Comparison of ENCODE assay signal across 13 cellular contexts in genomic region chr3:54433846-54434245, GRCh38.
DNase-seq lines count a peak whose midpoint lies in the region; ATAC-seq and TF ChIP-seq lines count a peak whose summit lies in the region.
"Had no signal": no experiment of that assay in that cellular context is flagged by ENCODE, and none has a peak within 500 bp of the region (broad histone marks: within the 10 kb centered on the region; RNA-seq: fewer than 3 reads in every experiment).

No MANE protein-coding gene starts in this region.

- CTCF ChIA-PET in activated CD4-positive, alpha-beta memory T cell treated with anti-CD3 and anti-CD28 coated beads, Interleukin-2, amount 10 ng/mL, durations not matched to agents 7 days and 5 days (lab: Charles Lee) = no interaction called here

- intact Hi-C loops in psoas muscle (cut with DNase I) = no loop called here

- H3K4me1 ChIP-seq in psoas muscle = no peaks in the 10 kb centered on the region

- TF ChIP-seq CTCF in astrocyte of the cerebellum (IDR thresholded peaks at IDR 0.05; ENCODE audit: low read depth, low read length, missing control alignments) = peak; percentile 20
- TF ChIP-seq CTCF in neural cell (IDR thresholded peaks at IDR 0.05; ENCODE audit: poor library complexity, severe bottlenecking) = peak; percentile 54
- no peak for TF ChIP-seq CTCF in psoas muscle (IDR thresholded peaks at IDR 0.05)

- POLR2A ChIA-PET in activated CD4-positive, alpha-beta memory T cell treated with anti-CD3 and anti-CD28 coated beads, Interleukin-2, amount 10 ng/mL, durations not matched to agents 7 days and 5 days (lab: Charles Lee) = no interaction called here

- H3K36me3 ChIP-seq in neural cell (ENCODE audit: insufficient read depth, low read length) (no peaks in the 10 kb centered on the region), psoas muscle (ENCODE audit: insufficient read depth in 1 of 2, low read depth in 1 of 2) (no peaks in the 10 kb centered on the region)
- H3K36me3 ChIP-seq: vagina had no signal

- no peak for TF ChIP-seq EP300 in neural cell (conservative IDR thresholded peaks at IDR 0.05; ENCODE audit: poor library complexity, severe bottlenecking)

- no peak overlapping the region for H3K27ac ChIP-seq in neural cell (ENCODE audit: low read length)
- H3K27ac ChIP-seq in psoas muscle = no peak overlapping the region
- H3K27ac ChIP-seq: vagina had no signal

- in situ Hi-C loops in astrocyte of the cerebellum (cut with HindIII; ENCODE audit: low sequenced_read_pairs) = loop anchor here (25.0 kb wide), 1 partner anchor 1053 kb away; the partner anchor contains the start of gene WNT5A

- no peak overlapping the region for H3K9ac ChIP-seq in neural cell (ENCODE audit: low read length)

- no peak overlapping the region for H3K4me3 ChIP-seq in Jurkat, Clone E6-1 (ENCODE audit: low read length)
- H3K4me3 ChIP-seq in astrocyte of the cerebellum (ENCODE audit: low read depth, low read length) (no peak overlapping the region), neural cell (ENCODE audit: low read length) (no peak overlapping the region), psoas muscle (no peak overlapping the region)
- H3K4me3 ChIP-seq: vagina had no signal

- H3K27me3 Mint-ChIP-seq in activated CD4-positive, alpha-beta memory T cell treated with anti-CD3 and anti-CD28 coated beads, Interleukin-2, amount 10 ng/mL, durations not matched to agents 7 days and 5 days = no peaks in the 10 kb centered on the region

- no peaks in the 10 kb centered on the region for H4K20me1 ChIP-seq in neural cell (ENCODE audit: insufficient read depth)

- no peak overlapping the region for H3K27ac Mint-ChIP-seq in activated CD4-positive, alpha-beta memory T cell treated with anti-CD3 and anti-CD28 coated beads, Interleukin-2, amount 10 ng/mL, durations not matched to agents 7 days and 5 days
- H3K27ac Mint-ChIP-seq: mesothelial cell of epicardium had no signal

- H3F3A ChIP-seq in neural cell (ENCODE audit: insufficient read depth, low read length, poor library complexity, severe bottlenecking) = no peaks in the 10 kb centered on the region

- no peaks in the 10 kb centered on the region for H3K36me3 Mint-ChIP-seq in activated CD4-positive, alpha-beta memory T cell treated with anti-CD3 and anti-CD28 coated beads, Interleukin-2, amount 10 ng/mL, durations not matched to agents 7 days and 5 days (ENCODE audit: low read depth)
- H3K36me3 Mint-ChIP-seq: mesothelial cell of epicardium had no signal

- peak in 2 of 3 experiments; percentile 15 to 19 for DNase-seq in NCI-H1417 (lab: John Stamatoyannopoulos, UW)
- DNase-seq in NCI-H1417 treated with DMSO at 0.1 percent for 48 hours (lab: John Stamatoyannopoulos, UW) = no peak
- peak; percentile 52 for DNase-seq in Jurkat, Clone E6-1 (ENCODE audit: low read depth, low spot score)
- DNase-seq in astrocyte of the cerebellum (ENCODE audit: low read depth) = no peak
- DNase-seq in psoas muscle = no peak
- no peak for DNase-seq in activated CD4-positive, alpha-beta memory T cell treated with anti-CD3 and anti-CD28 coated beads, Interleukin-2, amount 10 ng/mL, durations not matched to agents 7 days and 5 days
- DNase-seq: activated CD4-positive, alpha-beta T cell treated with anti-CD3 and anti-CD28 coated beads, Interleukin-2, amount 50 U/mL, for 1 hour; activated naive CD4-positive, alpha-beta T cell; NCI-H187 had no signal

- ATAC-seq in psoas muscle (no peak), HG02885 (IDR thresholded peaks at IDR 0.05; ENCODE audit: poor library complexity, unreplicated experiment) (no peak)

- H3K27me3 ChIP-seq in neural cell (ENCODE audit: insufficient read depth, low read depth, low read length) = no peaks in the 10 kb centered on the region
- H3K27me3 ChIP-seq in psoas muscle (ENCODE audit: insufficient read depth in 3 of 3, low read length in 2 of 3) = no peaks in the 10 kb centered on the region
- H3K27me3 ChIP-seq: vagina had no signal

- no peak overlapping the region for H3K4me2 ChIP-seq in neural cell (ENCODE audit: low read length)

- H3K9me3 ChIP-seq in neural cell (ENCODE audit: low read length) = no peaks in the 10 kb centered on the region
- H3K9me3 ChIP-seq in psoas muscle = no peaks in the 10 kb centered on the region
- H3K9me3 ChIP-seq: vagina had no signal

- H3K9me3 Mint-ChIP-seq in activated CD4-positive, alpha-beta memory T cell treated with anti-CD3 and anti-CD28 coated beads, Interleukin-2, amount 10 ng/mL, durations not matched to agents 7 days and 5 days = no peaks in the 10 kb centered on the region

- no peaks in the 10 kb centered on the region for H3K9me2 ChIP-seq in neural cell (ENCODE audit: insufficient read depth, low read length)

- 63 to 74% (median 70%) methylated on average over 6 of the region's 6 CpGs for whole genome bisulfite sequencing in psoas muscle, 3 donors

- no peaks in the 10 kb centered on the region for H3K79me2 ChIP-seq in neural cell (replicated peaks; ENCODE audit: insufficient read depth, low read length)

- no peak overlapping the region for H2AFZ ChIP-seq in neural cell (ENCODE audit: low read depth, low read length)

- no peaks in the 10 kb centered on the region for H3K4me1 Mint-ChIP-seq in activated CD4-positive, alpha-beta memory T cell treated with anti-CD3 and anti-CD28 coated beads, Interleukin-2, amount 10 ng/mL, durations not matched to agents 7 days and 5 days

- peak; percentile 26 for TF ChIP-seq RAD21 in neural cell (conservative IDR thresholded peaks at IDR 0.05)

- no peak overlapping the region for H3K4me3 Mint-ChIP-seq in activated CD4-positive, alpha-beta memory T cell treated with anti-CD3 and anti-CD28 coated beads, Interleukin-2, amount 10 ng/mL, durations not matched to agents 7 days and 5 days
- H3K4me3 Mint-ChIP-seq: mesothelial cell of epicardium had no signal

TF ChIP-seq in neural cell, 6 proteins besides CTCF, POLR2A, EP300 and RAD21:
- TF ChIP-seq SMC3 (conservative IDR thresholded peaks at IDR 0.05; ENCODE audit: poor library complexity) = peak; percentile 47
- TF ChIP-seq, protein P1, sequence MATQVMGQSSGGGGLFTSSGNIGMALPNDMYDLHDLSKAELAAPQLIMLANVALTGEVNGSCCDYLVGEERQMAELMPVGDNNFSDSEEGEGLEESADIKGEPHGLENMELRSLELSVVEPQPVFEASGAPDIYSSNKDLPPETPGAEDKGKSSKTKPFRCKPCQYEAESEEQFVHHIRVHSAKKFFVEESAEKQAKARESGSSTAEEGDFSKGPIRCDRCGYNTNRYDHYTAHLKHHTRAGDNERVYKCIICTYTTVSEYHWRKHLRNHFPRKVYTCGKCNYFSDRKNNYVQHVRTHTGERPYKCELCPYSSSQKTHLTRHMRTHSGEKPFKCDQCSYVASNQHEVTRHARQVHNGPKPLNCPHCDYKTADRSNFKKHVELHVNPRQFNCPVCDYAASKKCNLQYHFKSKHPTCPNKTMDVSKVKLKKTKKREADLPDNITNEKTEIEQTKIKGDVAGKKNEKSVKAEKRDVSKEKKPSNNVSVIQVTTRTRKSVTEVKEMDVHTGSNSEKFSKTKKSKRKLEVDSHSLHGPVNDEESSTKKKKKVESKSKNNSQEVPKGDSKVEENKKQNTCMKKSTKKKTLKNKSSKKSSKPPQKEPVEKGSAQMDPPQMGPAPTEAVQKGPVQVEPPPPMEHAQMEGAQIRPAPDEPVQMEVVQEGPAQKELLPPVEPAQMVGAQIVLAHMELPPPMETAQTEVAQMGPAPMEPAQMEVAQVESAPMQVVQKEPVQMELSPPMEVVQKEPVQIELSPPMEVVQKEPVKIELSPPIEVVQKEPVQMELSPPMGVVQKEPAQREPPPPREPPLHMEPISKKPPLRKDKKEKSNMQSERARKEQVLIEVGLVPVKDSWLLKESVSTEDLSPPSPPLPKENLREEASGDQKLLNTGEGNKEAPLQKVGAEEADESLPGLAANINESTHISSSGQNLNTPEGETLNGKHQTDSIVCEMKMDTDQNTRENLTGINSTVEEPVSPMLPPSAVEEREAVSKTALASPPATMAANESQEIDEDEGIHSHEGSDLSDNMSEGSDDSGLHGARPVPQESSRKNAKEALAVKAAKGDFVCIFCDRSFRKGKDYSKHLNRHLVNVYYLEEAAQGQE (IDR thresholded peaks at IDR 0.05; ENCODE audit: borderline replicate concordance) = no peak
- TF ChIP-seq POLR2AphosphoS5 (IDR thresholded peaks at IDR 0.05) = no peak
- TF ChIP-seq MXI1 (conservative IDR thresholded peaks at IDR 0.05; ENCODE audit: poor library complexity, severe bottlenecking) = no peak

Comparison
In these comparisons a context has a peak if more than half of its experiments do, and no peak if none do; other contexts are left out.
1. DNase-seq: peak in NCI-H1417 (2 of 3) and Jurkat, Clone E6-1 (single experiment); none in NCI-H1417 treated with DMSO at 0.1 percent for 48 hours (single experiment), astrocyte of the cerebellum (single experiment), psoas muscle (0 of 2) and activated CD4-positive, alpha-beta memory T cell treated with anti-CD3 and anti-CD28 coated beads, Interleukin-2, amount 10 ng/mL, durations not matched to agents 7 days and 5 days (single experiment).